In the genomic region with DNA sequence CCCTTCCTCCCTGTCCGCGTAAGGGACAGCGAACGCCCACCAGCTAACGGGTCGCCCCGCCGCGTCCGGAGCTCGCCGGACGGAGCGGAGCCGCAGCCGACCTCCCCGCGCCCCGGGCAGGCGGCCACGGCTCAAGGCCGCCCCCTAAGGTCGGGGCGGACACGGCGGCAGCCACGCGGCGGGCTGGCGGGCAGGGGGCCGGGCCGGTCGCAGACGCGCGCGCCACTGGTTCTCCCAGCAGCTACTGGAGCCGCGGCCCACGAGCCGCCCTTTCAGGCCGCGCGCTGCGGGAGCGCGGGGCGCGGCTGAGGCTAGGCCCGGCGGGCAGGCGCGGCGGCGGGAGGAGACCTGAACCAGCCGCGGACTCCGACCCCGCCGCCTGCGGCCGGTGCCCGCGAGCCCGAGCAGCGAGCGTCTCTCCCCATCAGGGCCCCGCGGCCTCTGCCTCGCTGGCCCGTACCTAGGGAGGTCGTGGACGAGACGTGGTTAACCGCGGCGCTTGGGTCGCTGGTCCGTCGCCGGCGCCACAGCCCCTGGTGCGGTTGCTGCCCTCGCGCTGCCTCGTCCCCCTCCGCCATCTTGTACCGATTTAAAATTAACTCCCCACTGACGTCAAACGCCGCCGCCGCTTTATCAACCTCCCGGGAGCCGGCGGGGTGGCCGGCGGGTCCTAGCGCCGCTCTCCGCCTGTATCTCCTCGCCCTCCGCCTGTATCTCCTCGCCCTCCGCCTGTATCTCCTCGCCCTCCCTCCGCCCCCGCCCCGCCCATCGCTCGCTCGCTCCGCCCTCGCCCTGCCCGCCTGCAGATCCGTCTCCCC, we compare ENCODE assay signal across 8 cellular contexts. TPM values are rescaled to one million over a fixed set of nuclear protein-coding genes. Genes with fewer than 3 reads are reported as not detected.
DNase-seq lines count a peak whose midpoint lies in the region; ATAC-seq, FAIRE-seq and TF ChIP-seq lines count a peak whose summit lies in the region.

A gene (minus strand): TSS at position 591 of the 818 bp plus-strand sequence. CDS start 13 bp downstream, at position 578.

- H3K36me3 ChIP-seq in OCI-LY1 (ENCODE audit: insufficient read depth, low read length) = 0 out of 2 replicates have a peak, but pooled peaks cover 7% of the 10 kb centered on the region

- 0 out of 2 replicates have a peak within 1 kb of the TSS, but pooled peaks have one; percentile 2 for H2AFZ ChIP-seq in OCI-LY1 (ENCODE audit: low read length)

- FAIRE-seq in D721Med (lab: Jason Lieb, UNC) = no peak

- peak within 1 kb of the TSS; percentile 74 for H3K4me2 ChIP-seq in OCI-LY1 (ENCODE audit: low read length)

- peaks cover 46% of the 10 kb centered on the region for H3K79me2 ChIP-seq in OCI-LY1 (ENCODE audit: insufficient read depth, low read length)

- DNase-seq in D721Med (ENCODE audit: insufficient read length, low spot score) (peak; percentile 71), HuH-7 (ENCODE audit: low spot score) (peak; percentile 90), epidermal melanocyte (ENCODE audit: insufficient read length, low spot score) (peak; percentile 85)
- DNase-seq in activated CD8-positive, alpha-beta memory T cell treated with anti-CD3 and anti-CD28 coated beads, Interleukin-2, amount 50 U/mL, for 48 hours = peak; percentile 93
- peak; percentile 77 to 85 for DNase-seq in stimulated activated CD8-positive, alpha-beta memory T cell treated with anti-CD3 and anti-CD28 coated beads, Interleukin-4, amount 100 ng/mL, for 1 hour (ENCODE audit: low read depth in 2 of 2, low spot score in 1 of 2)

- H3F3A ChIP-seq in OCI-LY1 (ENCODE audit: insufficient read depth, low read length) = no peaks in the 10 kb centered on the region

- H3K9me3 ChIP-seq in OCI-LY1 (ENCODE audit: low read length) (no peaks in the 10 kb centered on the region), mononuclear cell (ENCODE audit: low read depth, low read length) (no peaks in the 10 kb centered on the region)

- peak within 1 kb of the TSS; percentile 91 for H3K9ac ChIP-seq in OCI-LY1 (ENCODE audit: low read length)

- H3K4me1 ChIP-seq in OCI-LY1 (ENCODE audit: insufficient read depth, low read length, severe bottlenecking) (peaks cover 40% of the 10 kb centered on the region), mononuclear cell (ENCODE audit: insufficient read depth, low read length) (peaks cover 49% of the 10 kb centered on the region)

- TF ChIP-seq CTCF in D721Med (IDR thresholded peaks at IDR 0.05; ENCODE audit: insufficient read depth, missing control alignments) (peak; percentile 44), OCI-LY1 (IDR thresholded peaks at IDR 0.05; ENCODE audit: low read length) (peak; percentile 24; the same call in 1 of the 2 replicates)

- H4K20me1 ChIP-seq in OCI-LY1 (ENCODE audit: insufficient read depth, low read length) = no peaks in the 10 kb centered on the region

- ATAC-seq in GM21447 (IDR thresholded peaks at IDR 0.05; ENCODE audit: unreplicated experiment) = peak; percentile 86

- H3K4me3 ChIP-seq in OCI-LY1 (ENCODE audit: low read depth, low read length, poor library complexity, severe bottlenecking) (peak within 1 kb of the TSS; percentile 86), mononuclear cell (ENCODE audit: low read length) (peak within 1 kb of the TSS; percentile 93)

- peak within 1 kb of the TSS; percentile 61 for H3K27ac ChIP-seq in OCI-LY1 (ENCODE audit: low read depth, low read length, poor library complexity, severe bottlenecking)

- H3K9me2 ChIP-seq in OCI-LY1 (ENCODE audit: low read depth, low read length) = no peaks in the 10 kb centered on the region

- H3K27me3 ChIP-seq in OCI-LY1 (ENCODE audit: insufficient read depth, low read length) (no peaks in the 10 kb centered on the region), mononuclear cell (ENCODE audit: insufficient read depth, low read length) (no peaks in the 10 kb centered on the region)

RNA-seq across cellular contexts. Expression of the gene that starts here (rescaled TPM):
- 159 TPM for total RNA-seq in mononuclear cell

Comparison
In these comparisons a context has a peak if more than half of its experiments do, and no peak if none do; other contexts are left out.
1. Peak in every context shown above with its lines: DNase-seq, ATAC-seq, H3K4me3 ChIP-seq and H3K27ac ChIP-seq.